In genomic region chr7:32900415-32900814, GRCh38 we compare ENCODE assay signal across 31 cellular contexts.
"Had no signal": no experiment of that assay in that cellular context is flagged by ENCODE, and none has a peak within 500 bp of the region (broad histone marks: within the 10 kb centered on the region; RNA-seq: fewer than 3 reads in every experiment).

No MANE protein-coding gene starts in this region.

- H3K27me3 Mint-ChIP-seq: activated CD4-positive, alpha-beta memory T cell treated with anti-CD3 and anti-CD28 coated beads for 36 hours; activated CD4-positive, alpha-beta T cell treated with anti-CD3 and anti-CD28 coated beads for 36 hours; activated CD8-positive, alpha-beta memory T cell treated with anti-CD3 and anti-CD28 coated beads, Interleukin-2, amount 10 ng/mL, durations not matched to agents 7 days and 5 days; activated naive CD8-positive, alpha-beta T cell; central memory CD8-positive, alpha-beta T cell had no signal

- H3K9me3 Mint-ChIP-seq: activated CD4-positive, alpha-beta memory T cell treated with anti-CD3 and anti-CD28 coated beads for 36 hours; activated CD4-positive, alpha-beta T cell treated with anti-CD3 and anti-CD28 coated beads, Interleukin-2, amount 10 ng/mL, durations not matched to agents 24 days and 14 days; activated T-helper 1 cell treated with anti-CD3 and anti-CD28 coated beads, Interleukin-12 subunit alpha, Interleukin-12 subunit beta, Interleukin-2, Interleukin-4 antibody, amounts not matched to agents 30 ng/mL and 10 ng/mL and 1 ng/mL, durations not matched to agents 14 hours and 24 hours and 36 hours; central memory CD8-positive, alpha-beta T cell; dendritic cell treated with granulocyte-macrophage colony-stimulating factor and Interleukin-4, amounts not matched to agents 40 ng/mL and 50 ng/mL, for 4 days had no signal

- H3K36me3 Mint-ChIP-seq: activated CD4-positive, alpha-beta memory T cell treated with anti-CD3 and anti-CD28 coated beads for 36 hours; activated CD8-positive, alpha-beta memory T cell treated with anti-CD3 and anti-CD28 coated beads, Interleukin-2, amount 10 ng/mL, durations not matched to agents 7 days and 5 days; activated naive CD8-positive, alpha-beta T cell had no signal

- H3K4me3 ChIP-seq: coronary artery, dorsolateral prefrontal cortex, esophagus muscularis mucosa, gastrocnemius medialis had no signal

- FAIRE-seq: astrocyte, bronchial epithelial cell had no signal

- H3K27me3 ChIP-seq: brain microvascular endothelial cell, dorsolateral prefrontal cortex, esophagus muscularis mucosa, foreskin keratinocyte, gastrocnemius medialis had no signal

- H3K4me3 Mint-ChIP-seq: activated CD4-positive, alpha-beta memory T cell treated with anti-CD3 and anti-CD28 coated beads for 36 hours; activated CD4-positive, alpha-beta T cell treated with anti-CD3 and anti-CD28 coated beads for 36 hours; activated CD4-positive, alpha-beta T cell treated with anti-CD3 and anti-CD28 coated beads, Interleukin-2, amount 10 ng/mL, durations not matched to agents 24 days and 14 days; activated CD8-positive, alpha-beta memory T cell treated with anti-CD3 and anti-CD28 coated beads, Interleukin-2, amount 10 ng/mL, durations not matched to agents 7 days and 5 days; activated CD8-positive, alpha-beta T cell treated with anti-CD3 and anti-CD28 coated beads, Interleukin-2, amount 10 ng/mL, durations not matched to agents 7 days and 5 days; activated naive CD8-positive, alpha-beta T cell; activated T-helper 1 cell treated with anti-CD3 and anti-CD28 coated beads, Interleukin-12 subunit alpha, Interleukin-12 subunit beta, Interleukin-2, Interleukin-4 antibody, amounts not matched to agents 30 ng/mL and 10 ng/mL and 1 ng/mL, durations not matched to agents 14 hours and 24 hours and 36 hours; central memory CD8-positive, alpha-beta T cell; dendritic cell treated with granulocyte-macrophage colony-stimulating factor and Interleukin-4, amounts not matched to agents 40 ng/mL and 50 ng/mL, for 4 days had no signal

- ATAC-seq: activated CD4-positive, alpha-beta T cell treated with anti-CD3 and anti-CD28 coated beads for 36 hours; activated CD8-positive, alpha-beta memory T cell treated with anti-CD3 and anti-CD28 coated beads, Interleukin-2, amount 10 ng/mL, durations not matched to agents 7 days and 5 days; activated CD8-positive, alpha-beta T cell treated with anti-CD3 and anti-CD28 coated beads, Interleukin-2, amount 10 ng/mL, durations not matched to agents 7 days and 5 days; foreskin keratinocyte; gastrocnemius medialis had no signal

- H3K27ac Mint-ChIP-seq: activated CD4-positive, alpha-beta memory T cell treated with anti-CD3 and anti-CD28 coated beads for 36 hours; activated CD4-positive, alpha-beta T cell treated with anti-CD3 and anti-CD28 coated beads for 36 hours; activated CD4-positive, alpha-beta T cell treated with anti-CD3 and anti-CD28 coated beads, Interleukin-2, amount 10 ng/mL, durations not matched to agents 24 days and 14 days; activated CD8-positive, alpha-beta memory T cell treated with anti-CD3 and anti-CD28 coated beads, Interleukin-2, amount 10 ng/mL, durations not matched to agents 7 days and 5 days; activated CD8-positive, alpha-beta T cell treated with anti-CD3 and anti-CD28 coated beads, Interleukin-2, amount 10 ng/mL, durations not matched to agents 7 days and 5 days; activated naive CD8-positive, alpha-beta T cell; activated T-helper 1 cell treated with anti-CD3 and anti-CD28 coated beads, Interleukin-12 subunit alpha, Interleukin-12 subunit beta, Interleukin-2, Interleukin-4 antibody, amounts not matched to agents 30 ng/mL and 10 ng/mL and 1 ng/mL, durations not matched to agents 14 hours and 24 hours and 36 hours; dendritic cell treated with granulocyte-macrophage colony-stimulating factor and Interleukin-4, amounts not matched to agents 40 ng/mL and 50 ng/mL, for 4 days had no signal

- H3K9me3 ChIP-seq: esophagus muscularis mucosa, gastrocnemius medialis had no signal

- H3K36me3 ChIP-seq: brain microvascular endothelial cell, esophagus muscularis mucosa, gastrocnemius medialis had no signal

- DNase-seq: activated CD4-positive, alpha-beta memory T cell treated with anti-CD3 and anti-CD28 coated beads for 36 hours; activated CD4-positive, alpha-beta T cell treated with anti-CD3 and anti-CD28 coated beads for 36 hours; activated CD4-positive, alpha-beta T cell treated with anti-CD3 and anti-CD28 coated beads, Interleukin-2, amount 10 ng/mL, durations not matched to agents 24 days and 14 days; activated CD4-positive, CD25-positive, alpha-beta regulatory T cell; activated CD4-positive, CD25-positive, alpha-beta regulatory T cell treated with anti-CD3 and anti-CD28 coated beads, Interleukin-2, amount 50 U/mL, for 72 hours; activated CD8-positive, alpha-beta memory T cell treated with anti-CD3 and anti-CD28 coated beads, Interleukin-2, amount 10 ng/mL, durations not matched to agents 7 days and 5 days; activated CD8-positive, alpha-beta memory T cell treated with anti-CD3 and anti-CD28 coated beads, Interleukin-2, amount 50 U/mL, for 4 hours; activated CD8-positive, alpha-beta T cell treated with anti-CD3 and anti-CD28 coated beads, Interleukin-2, amount 10 ng/mL, durations not matched to agents 7 days and 5 days; activated gamma-delta T cell; activated naive CD4-positive, alpha-beta T cell; activated naive CD4-positive, alpha-beta T cell treated with anti-CD3 and anti-CD28 coated beads, Interleukin-2, amount 50 U/mL, for 16 hours; activated T-cell treated with anti-CD3 and anti-CD28 coated beads, Interleukin-2, amount 50 U/mL, for 1 hour; activated T-cell treated with anti-CD3 and anti-CD28 coated beads, Interleukin-2, amount 50 U/mL, for 48 hours; amniotic stem cell; anterior cingulate cortex; brain microvascular endothelial cell; dorsolateral prefrontal cortex; effector memory CD4-positive, alpha-beta T cell; erythroblast; foreskin keratinocyte; gastrocnemius medialis; glutamatergic neuron; T-helper 2 cell had no signal

- H3K27ac ChIP-seq: brain microvascular endothelial cell, coronary artery, dorsolateral prefrontal cortex, esophagus muscularis mucosa, foreskin keratinocyte, gastrocnemius medialis had no signal
